1 cellular context compared by ENCODE assay signal in genomic region chr19:16571689-16572331, GRCh38.
TF ChIP-seq lines count a peak whose summit lies in the region.

No MANE protein-coding gene starts in this region.

TF ChIP-seq in GM12878, 131 proteins besides CTCF, POLR2A, EP300 and RAD21 (continued from another document):
- TF ChIP-seq PBX3 (IDR thresholded peaks at IDR 0.05; ENCODE audit: insufficient replicate concordance, low read depth, low read length) (no peak), TBL1XR1 (IDR thresholded peaks at IDR 0.05; ENCODE audit: low read depth, low read length) (0 out of 2 replicates have a peak, but pooled peaks have one; percentile 16), RCOR1 (conservative IDR thresholded peaks at IDR 0.05; ENCODE audit: low read depth, low read length) (no peak), CEBPB (IDR thresholded peaks at IDR 0.05; ENCODE audit: borderline replicate concordance in 1 of 2, low read depth in 2 of 2, low read length in 2 of 2) (no peak), BHLHE40 (IDR thresholded peaks at IDR 0.05; ENCODE audit: borderline replicate concordance in 1 of 2, low read depth in 2 of 2, low read length in 1 of 2) (no peak; a peak in 1 of 4 replicates), ZSCAN29 (IDR thresholded peaks at IDR 0.05) (0 out of 2 replicates have a peak, but pooled peaks have one; percentile 30), MYB (IDR thresholded peaks at IDR 0.05; ENCODE audit: borderline replicate concordance, low read depth, low read length) (no peak), BMI1 (IDR thresholded peaks at IDR 0.05; ENCODE audit: borderline replicate concordance) (no peak), HCFC1 (IDR thresholded peaks at IDR 0.05; ENCODE audit: low read length) (peak; percentile 19; the same call in 1 of the 2 replicates), KLF5 (IDR thresholded peaks at IDR 0.05; ENCODE audit: partially characterized antibody) (peak; percentile 32), MAX (IDR thresholded peaks at IDR 0.05; ENCODE audit: low read depth, low read length) (no peak), RUNX3 (IDR thresholded peaks at IDR 0.05; ENCODE audit: low read length) (no peak), RELA (IDR thresholded peaks at IDR 0.05; ENCODE audit: borderline replicate concordance, partially characterized antibody) (no peak), POU2F2 (IDR thresholded peaks at IDR 0.05; ENCODE audit: borderline replicate concordance, low read depth, low read length) (no peak), PML (IDR thresholded peaks at IDR 0.05; ENCODE audit: low read length) (no peak), SREBF2 (IDR thresholded peaks at IDR 0.05; ENCODE audit: low read length) (no peak), NFIC (IDR thresholded peaks at IDR 0.05; ENCODE audit: low read depth, low read length) (no peak), PAX8 (IDR thresholded peaks at IDR 0.05) (no peak), SMARCA5 (IDR thresholded peaks at IDR 0.05) (0 out of 2 replicates have a peak, but pooled peaks have one; percentile 62), BCL11A (IDR thresholded peaks at IDR 0.05; ENCODE audit: low read depth, low read length) (no peak), CHD1 (IDR thresholded peaks at IDR 0.05; ENCODE audit: low read depth, low read length) (no peak), SMC3 (IDR thresholded peaks at IDR 0.05; ENCODE audit: borderline replicate concordance, low read length) (no peak), GABPA (IDR thresholded peaks at IDR 0.05; ENCODE audit: low read depth) (no peak), ZBTB33 (IDR thresholded peaks at IDR 0.05) (no peak), IRF4 (IDR thresholded peaks at IDR 0.05; ENCODE audit: low read depth, low read length) (no peak), ZNF622 (IDR thresholded peaks at IDR 0.05) (no peak), FOS (IDR thresholded peaks at IDR 0.05; ENCODE audit: borderline replicate concordance, extremely low read depth, insufficient read length) (no peak), WRNIP1 (IDR thresholded peaks at IDR 0.05; ENCODE audit: borderline replicate concordance, low read depth, low read length) (no peak), MTA2 (IDR thresholded peaks at IDR 0.05; ENCODE audit: low read depth) (no peak), LARP7 (IDR thresholded peaks at IDR 0.05) (peak; percentile 92), PKNOX1 (IDR thresholded peaks at IDR 0.05) (no peak), ATF2 (IDR thresholded peaks at IDR 0.05; ENCODE audit: low read length) (no peak), RELB (IDR thresholded peaks at IDR 0.05; ENCODE audit: low read depth) (0 out of 2 replicates have a peak, but pooled peaks have one; percentile 16), ZBTB40 (IDR thresholded peaks at IDR 0.05; ENCODE audit: borderline replicate concordance) (no peak), ATF7 (IDR thresholded peaks at IDR 0.05; ENCODE audit: low read depth) (no peak), RB1 (IDR thresholded peaks at IDR 0.05; ENCODE audit: borderline replicate concordance) (peak; percentile 65; the same call in 1 of the 2 replicates), NR2F1 (conservative IDR thresholded peaks at IDR 0.05) (peak; percentile 44), ZNF274 (IDR thresholded peaks at IDR 0.05; ENCODE audit: insufficient read depth, insufficient read length) (no peak), HDAC2 (IDR thresholded peaks at IDR 0.05) (no peak), ZNF207 (IDR thresholded peaks at IDR 0.05; ENCODE audit: borderline replicate concordance) (no peak; the same call in 1 of the 2 replicates), SMAD5 (IDR thresholded peaks at IDR 0.05; ENCODE audit: low read depth) (no peak), ZNF384 (IDR thresholded peaks at IDR 0.05; ENCODE audit: borderline replicate concordance, low read depth, low read length) (no peak), NKRF (conservative IDR thresholded peaks at IDR 0.05) (peak; percentile 83), CBX3 (IDR thresholded peaks at IDR 0.05; ENCODE audit: borderline replicate concordance, low read depth) (no peak), BACH1 (IDR thresholded peaks at IDR 0.05; ENCODE audit: borderline replicate concordance) (peak; percentile 38; the same call in 1 of the 2 replicates), DPF2 (IDR thresholded peaks at IDR 0.05) (peak; percentile 75), ASH2L (IDR thresholded peaks at IDR 0.05; ENCODE audit: borderline replicate concordance, low read depth) (no peak), CBFB (IDR thresholded peaks at IDR 0.05; ENCODE audit: low read depth) (no peak), NR2C1 (IDR thresholded peaks at IDR 0.05) (no peak), USF2 (IDR thresholded peaks at IDR 0.05; ENCODE audit: borderline replicate concordance, low read depth, low read length) (no peak), HDGF (IDR thresholded peaks at IDR 0.05) (no peak; the same call in 1 of the 2 replicates), EZH2 (IDR thresholded peaks at IDR 0.05; ENCODE audit: borderline replicate concordance, control insufficient read depth, low read depth, low read length) (no peak), RFX5 (IDR thresholded peaks at IDR 0.05; ENCODE audit: low read depth, low read length) (no peak), ZNF217 (IDR thresholded peaks at IDR 0.05) (peak; percentile 52; the same call in 1 of the 2 replicates)
TF ChIP-seq in GM12878: peak in this region for 14.
